ENCODE assay signal across 10 cellular contexts in the genomic region with DNA sequence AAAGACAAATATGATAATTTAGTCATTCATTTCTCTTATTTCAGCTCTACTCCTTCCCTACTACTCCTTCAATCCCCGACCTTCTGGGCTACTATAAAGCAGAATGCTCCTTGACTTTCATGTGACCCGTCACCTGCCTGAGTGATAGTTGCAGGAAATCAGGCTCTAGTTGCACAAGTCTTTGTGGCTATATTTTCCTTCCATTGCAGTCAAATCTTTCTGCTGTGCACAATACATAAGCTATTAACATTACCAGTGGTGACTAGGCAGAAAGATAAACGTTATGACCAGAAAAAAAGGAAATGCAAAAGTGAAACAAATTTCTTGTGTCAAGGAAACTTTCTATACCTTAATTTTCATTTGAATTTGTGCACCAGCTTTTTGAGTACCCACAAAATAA. TPM values are rescaled to one million over a fixed set of nuclear protein-coding genes. Genes with fewer than 3 reads are reported as not detected.
DNase-seq lines count a peak whose midpoint lies in the region; ATAC-seq and TF ChIP-seq lines count a peak whose summit lies in the region.
"Had no signal": no experiment of that assay in that cellular context is flagged by ENCODE, and none has a peak within 500 bp of the region (broad histone marks: within the 10 kb centered on the region; RNA-seq: fewer than 3 reads in every experiment).

No MANE protein-coding gene starts in this region.

- H2AFZ ChIP-seq in OCI-LY1 (ENCODE audit: low read length), result peak overlapping the region; percentile 30; the same call in 1 of the 2 replicates

- H3K27me3 ChIP-seq in OCI-LY1 (ENCODE audit: insufficient read depth, low read length) (no peaks in the 10 kb centered on the region), tibial artery (no peaks in the 10 kb centered on the region)

- no peaks in the 10 kb centered on the region for H3K9me2 ChIP-seq in OCI-LY1 (ENCODE audit: low read depth, low read length)

- H3K27me3 Mint-ChIP-seq in natural killer cell treated with Interleukin-12 subunit alpha and Interleukin-12 subunit beta and Interleukin-15 and Interleukin-18, amount 100 ng/mL, for 72 hours, result no peaks in the 10 kb centered on the region
- H3K27me3 Mint-ChIP-seq in naive thymus-derived CD8-positive, alpha-beta T cell, result peaks cover 0 to 8% (median 3%) of the 10 kb centered on the region in 5 donors
- H3K27me3 Mint-ChIP-seq: IgD-negative memory B cell had no signal

- H3K36me3 ChIP-seq in OCI-LY1 (ENCODE audit: insufficient read depth, low read length) (no peaks in the 10 kb centered on the region), tibial artery (no peaks in the 10 kb centered on the region)

- no peak overlapping the region for H3K9ac ChIP-seq in OCI-LY1 (ENCODE audit: low read length)

- no peaks in the 10 kb centered on the region for H3F3A ChIP-seq in OCI-LY1 (ENCODE audit: insufficient read depth, low read length)

- no peak overlapping the region for H3K27ac ChIP-seq in OCI-LY1 (ENCODE audit: low read depth, low read length, poor library complexity, severe bottlenecking)
- no peak overlapping the region for H3K27ac ChIP-seq in tibial artery

- peak overlapping the region; percentile 71 for H3K4me3 Mint-ChIP-seq in natural killer cell treated with Interleukin-12 subunit alpha and Interleukin-12 subunit beta and Interleukin-15 and Interleukin-18, amount 100 ng/mL, for 72 hours
- peak overlapping the region in 1 of 10 donors; percentile 70 for H3K4me3 Mint-ChIP-seq in naive thymus-derived CD8-positive, alpha-beta T cell
- H3K4me3 Mint-ChIP-seq: IgD-negative memory B cell had no signal

- H3K4me1 Mint-ChIP-seq in natural killer cell treated with Interleukin-12 subunit alpha and Interleukin-12 subunit beta and Interleukin-15 and Interleukin-18, amount 100 ng/mL, for 72 hours (ENCODE audit: low read depth in 2 of 2), result peaks cover 20 to 24% of the 10 kb centered on the region in 2 donors
- H3K4me1 Mint-ChIP-seq in naive thymus-derived CD8-positive, alpha-beta T cell, result peaks cover 7 to 30% (median 9%) of the 10 kb centered on the region in 4 donors

- TF ChIP-seq CTCF in OCI-LY1 (IDR thresholded peaks at IDR 0.05; ENCODE audit: low read length) (no peak), tibial artery (IDR thresholded peaks at IDR 0.05) (no peak)

- H3K27ac Mint-ChIP-seq in natural killer cell treated with Interleukin-12 subunit alpha and Interleukin-12 subunit beta and Interleukin-15 and Interleukin-18, amount 100 ng/mL, for 72 hours, result peak overlapping the region; percentile 51 to 79
- no peak overlapping the region for H3K27ac Mint-ChIP-seq in naive thymus-derived CD8-positive, alpha-beta T cell
- H3K27ac Mint-ChIP-seq: IgD-negative memory B cell had no signal

- no peak for DNase-seq in natural killer cell treated with Interleukin-12 subunit alpha and Interleukin-12 subunit beta and Interleukin-15 and Interleukin-18, amount 100 ng/mL, for 72 hours (ENCODE audit: low spot score)
- DNase-seq in ecto neural progenitor cell (ENCODE audit: low spot score) (no peak), tibial artery (no peak), islet precursor cell (no peak)
- DNase-seq in naive thymus-derived CD8-positive, alpha-beta T cell, result no peak

- no peaks in the 10 kb centered on the region for H3K4me1 ChIP-seq in OCI-LY1 (ENCODE audit: insufficient read depth, low read length, severe bottlenecking)
- H3K4me1 ChIP-seq in tibial artery, result peaks cover 0 to 25% (median 2%) of the 10 kb centered on the region in 4 donors

- H3K79me2 ChIP-seq in OCI-LY1 (ENCODE audit: insufficient read depth, low read length), result no peaks in the 10 kb centered on the region

- no peak overlapping the region for H3K4me2 ChIP-seq in OCI-LY1 (ENCODE audit: low read length)

- H3K36me3 Mint-ChIP-seq in natural killer cell treated with Interleukin-12 subunit alpha and Interleukin-12 subunit beta and Interleukin-15 and Interleukin-18, amount 100 ng/mL, for 72 hours, result no peaks in the 10 kb centered on the region
- H3K36me3 Mint-ChIP-seq in naive thymus-derived CD8-positive, alpha-beta T cell, result no peaks in the 10 kb centered on the region
- H3K36me3 Mint-ChIP-seq: IgD-negative memory B cell had no signal

- intact Hi-C loops in tibial artery (cut with DNase I; ENCODE audit: low total_unique reads), result no loop called here

- no peaks in the 10 kb centered on the region for H3K9me3 Mint-ChIP-seq in natural killer cell treated with Interleukin-12 subunit alpha and Interleukin-12 subunit beta and Interleukin-15 and Interleukin-18, amount 100 ng/mL, for 72 hours
- no peaks in the 10 kb centered on the region for H3K9me3 Mint-ChIP-seq in naive thymus-derived CD8-positive, alpha-beta T cell
- H3K9me3 Mint-ChIP-seq: IgD-negative memory B cell had no signal

- ATAC-seq in GM18909 (IDR thresholded peaks at IDR 0.05; ENCODE audit: poor library complexity, unreplicated experiment), result peak; percentile 80
- ATAC-seq in HG02884 (IDR thresholded peaks at IDR 0.05; ENCODE audit: unreplicated experiment), result peak; percentile 32
- peak; percentile 56 to 65 for ATAC-seq in natural killer cell treated with Interleukin-12 subunit alpha and Interleukin-12 subunit beta and Interleukin-15 and Interleukin-18, amount 100 ng/mL, for 72 hours
- ATAC-seq in naive thymus-derived CD8-positive, alpha-beta T cell, result no peak

- H4K20me1 ChIP-seq in OCI-LY1 (ENCODE audit: insufficient read depth, low read length), result no peaks in the 10 kb centered on the region

- POLR2A ChIA-PET in naive thymus-derived CD8-positive, alpha-beta T cell (lab: Charles Lee), result no interaction called here

- H3K4me3 ChIP-seq in OCI-LY1 (ENCODE audit: low read depth, low read length, poor library complexity, severe bottlenecking) (no peak overlapping the region), tibial artery (no peak overlapping the region)

- H3K9me3 ChIP-seq in OCI-LY1 (ENCODE audit: low read length) (no peaks in the 10 kb centered on the region), tibial artery (no peaks in the 10 kb centered on the region)

RNA-seq across cellular contexts. Expression of gene SUCNR1, which starts 2.3 kb away (rescaled TPM):
- total RNA-seq in natural killer cell treated with Interleukin-12 subunit alpha and Interleukin-12 subunit beta and Interleukin-15 and Interleukin-18, amount 100 ng/mL, for 72 hours, result not detected
- total RNA-seq in naive thymus-derived CD8-positive, alpha-beta T cell, result not detected
- polyA plus RNA-seq in naive thymus-derived CD8-positive, alpha-beta T cell, result not detected
- polyA plus RNA-seq: IgD-negative memory B cell, neural cell had no signal

Comparison
In these comparisons a context has a peak if more than half of its experiments do, and no peak if none do; other contexts are left out.
1. ATAC-seq: peak in GM18909 (single experiment), HG02884 (single experiment) and natural killer cell treated with Interleukin-12 subunit alpha and Interleukin-12 subunit beta and Interleukin-15 and Interleukin-18, amount 100 ng/mL, for 72 hours (2 of 2); none in naive thymus-derived CD8-positive, alpha-beta T cell (0 of 2).
2. H3K27ac Mint-ChIP-seq: peak in natural killer cell treated with Interleukin-12 subunit alpha and Interleukin-12 subunit beta and Interleukin-15 and Interleukin-18, amount 100 ng/mL, for 72 hours (2 of 2); none in naive thymus-derived CD8-positive, alpha-beta T cell (0 of 10).